ENCODE assay signal across 1 cellular context in the genomic region with DNA sequence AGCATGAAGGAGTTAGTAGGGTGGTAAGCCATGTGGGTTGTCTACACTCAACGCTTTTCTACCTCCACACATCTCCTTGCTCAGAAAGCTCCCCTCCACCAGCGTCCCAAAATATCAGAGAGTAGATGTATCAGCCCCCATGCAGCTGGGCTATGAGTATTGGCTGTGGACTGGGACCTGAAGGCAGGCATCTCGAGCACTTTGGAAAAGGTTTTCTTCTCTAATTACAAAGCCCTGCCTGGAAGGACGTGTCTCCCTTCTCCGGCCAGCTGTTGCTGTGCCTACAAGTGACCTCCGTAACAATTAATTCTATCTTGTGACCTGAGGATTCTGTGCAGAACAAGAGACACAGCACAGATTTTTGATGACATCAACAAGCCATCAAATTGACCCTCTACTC.
TF ChIP-seq lines count a peak whose summit lies in the region.

No MANE protein-coding gene starts in this region.

TF ChIP-seq in HCT116, 20 proteins besides CTCF, POLR2A, EP300 and RAD21 (continued from another document):
- TF ChIP-seq JUND (IDR thresholded peaks at IDR 0.05) = no peak
- no peak for TF ChIP-seq CBX3 (IDR thresholded peaks at IDR 0.05; ENCODE audit: low read depth)
- no peak for TF ChIP-seq SIN3A (IDR thresholded peaks at IDR 0.05; ENCODE audit: low read depth)
- no peak for TF ChIP-seq TCF7L2 (IDR thresholded peaks at IDR 0.05; ENCODE audit: borderline replicate concordance, extremely low read depth, insufficient read depth, insufficient read length)
- TF ChIP-seq YY1 (IDR thresholded peaks at IDR 0.05; ENCODE audit: extremely low read depth, insufficient replicate concordance, low read depth, low read length) = no peak
- no peak for TF ChIP-seq SRF (IDR thresholded peaks at IDR 0.05; ENCODE audit: low read depth)
- no peak for TF ChIP-seq FOSL1 (IDR thresholded peaks at IDR 0.05; ENCODE audit: low read depth)
- TF ChIP-seq EZH2 (IDR thresholded peaks at IDR 0.05) = no peak
- TF ChIP-seq, protein P1, sequence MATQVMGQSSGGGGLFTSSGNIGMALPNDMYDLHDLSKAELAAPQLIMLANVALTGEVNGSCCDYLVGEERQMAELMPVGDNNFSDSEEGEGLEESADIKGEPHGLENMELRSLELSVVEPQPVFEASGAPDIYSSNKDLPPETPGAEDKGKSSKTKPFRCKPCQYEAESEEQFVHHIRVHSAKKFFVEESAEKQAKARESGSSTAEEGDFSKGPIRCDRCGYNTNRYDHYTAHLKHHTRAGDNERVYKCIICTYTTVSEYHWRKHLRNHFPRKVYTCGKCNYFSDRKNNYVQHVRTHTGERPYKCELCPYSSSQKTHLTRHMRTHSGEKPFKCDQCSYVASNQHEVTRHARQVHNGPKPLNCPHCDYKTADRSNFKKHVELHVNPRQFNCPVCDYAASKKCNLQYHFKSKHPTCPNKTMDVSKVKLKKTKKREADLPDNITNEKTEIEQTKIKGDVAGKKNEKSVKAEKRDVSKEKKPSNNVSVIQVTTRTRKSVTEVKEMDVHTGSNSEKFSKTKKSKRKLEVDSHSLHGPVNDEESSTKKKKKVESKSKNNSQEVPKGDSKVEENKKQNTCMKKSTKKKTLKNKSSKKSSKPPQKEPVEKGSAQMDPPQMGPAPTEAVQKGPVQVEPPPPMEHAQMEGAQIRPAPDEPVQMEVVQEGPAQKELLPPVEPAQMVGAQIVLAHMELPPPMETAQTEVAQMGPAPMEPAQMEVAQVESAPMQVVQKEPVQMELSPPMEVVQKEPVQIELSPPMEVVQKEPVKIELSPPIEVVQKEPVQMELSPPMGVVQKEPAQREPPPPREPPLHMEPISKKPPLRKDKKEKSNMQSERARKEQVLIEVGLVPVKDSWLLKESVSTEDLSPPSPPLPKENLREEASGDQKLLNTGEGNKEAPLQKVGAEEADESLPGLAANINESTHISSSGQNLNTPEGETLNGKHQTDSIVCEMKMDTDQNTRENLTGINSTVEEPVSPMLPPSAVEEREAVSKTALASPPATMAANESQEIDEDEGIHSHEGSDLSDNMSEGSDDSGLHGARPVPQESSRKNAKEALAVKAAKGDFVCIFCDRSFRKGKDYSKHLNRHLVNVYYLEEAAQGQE (IDR thresholded peaks at IDR 0.05; ENCODE audit: low read depth) = no peak
- TF ChIP-seq, protein P2, sequence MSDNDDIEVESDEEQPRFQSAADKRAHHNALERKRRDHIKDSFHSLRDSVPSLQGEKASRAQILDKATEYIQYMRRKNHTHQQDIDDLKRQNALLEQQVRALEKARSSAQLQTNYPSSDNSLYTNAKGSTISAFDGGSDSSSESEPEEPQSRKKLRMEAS (IDR thresholded peaks at IDR 0.05) = no peak
- TF ChIP-seq ATF3 (IDR thresholded peaks at IDR 0.05) = no peak
